ENCODE assay signal across 9 cellular contexts in the genomic region with DNA sequence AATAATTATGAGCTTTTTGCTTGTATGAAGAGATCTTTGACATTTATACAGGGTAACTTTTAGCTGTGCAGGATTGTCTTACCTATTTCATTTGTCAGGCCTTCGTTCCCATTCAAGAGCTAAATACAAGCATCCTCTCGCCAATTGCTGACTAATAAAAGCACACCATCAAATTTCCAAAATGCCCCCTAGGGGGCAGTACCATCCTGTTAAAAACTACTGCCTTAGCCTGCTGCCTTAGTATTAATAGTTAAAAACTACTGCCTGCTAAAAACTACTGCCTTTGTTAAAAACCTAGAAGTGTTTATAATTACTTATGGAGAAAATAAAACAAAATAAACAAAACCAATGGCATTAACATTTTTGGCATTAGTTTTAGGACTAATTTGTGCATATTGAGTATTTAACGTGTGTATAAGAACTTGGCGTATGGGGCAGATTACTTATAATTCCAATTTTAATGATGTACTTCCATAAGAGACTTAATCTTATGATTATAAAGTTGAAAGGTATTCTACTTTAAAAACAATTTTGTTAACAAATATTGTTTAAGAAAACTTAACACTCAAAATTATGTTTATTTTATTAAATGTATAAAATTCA. TPM values are rescaled to one million over a fixed set of nuclear protein-coding genes. Genes with fewer than 3 reads are reported as not detected.
DNase-seq lines count a peak whose midpoint lies in the region; ATAC-seq and TF ChIP-seq lines count a peak whose summit lies in the region.
"Had no signal": no experiment of that assay in that cellular context is flagged by ENCODE, and none has a peak within 500 bp of the region (broad histone marks: within the 10 kb centered on the region; RNA-seq: fewer than 3 reads in every experiment).

No MANE protein-coding gene starts in this region.

- no peak overlapping the region for H3K27ac Mint-ChIP-seq in activated CD4-positive, alpha-beta T cell treated with anti-CD3 and anti-CD28 coated beads, Interleukin-2, amount 10 ng/mL, durations not matched to agents 7 days and 5 days
- H3K27ac Mint-ChIP-seq in endothelial cell (ENCODE audit: unreplicated experiment) = no peak overlapping the region
- H3K27ac Mint-ChIP-seq: activated naive CD8-positive, alpha-beta T cell treated with anti-CD3 and anti-CD28 coated beads, Interleukin-2, amount 10 ng/mL, durations not matched to agents 7 days and 5 days had no signal

- H2AFZ ChIP-seq in neural cell (ENCODE audit: low read depth, low read length) = no peak overlapping the region

- no peak overlapping the region for H3K9ac ChIP-seq in neural cell (ENCODE audit: low read length)

- peak; percentile 75 for DNase-seq in DMS53 (lab: John Stamatoyannopoulos, UW)
- peak; percentile 61 to 84 for DNase-seq in NCI-H526 (lab: John Stamatoyannopoulos, UW)
- DNase-seq in activated CD4-positive, alpha-beta T cell treated with anti-CD3 and anti-CD28 coated beads, Interleukin-2, amount 10 ng/mL, durations not matched to agents 7 days and 5 days = peak; percentile 79
- peak; percentile 66 for DNase-seq in endothelial cell (ENCODE audit: low spot score)
- peak in 1 of 2 donors; percentile 62 for DNase-seq in uterus
- no peak for DNase-seq in GDM1 (lab: John Stamatoyannopoulos, UW)
- DNase-seq: activated naive CD8-positive, alpha-beta T cell treated with anti-CD3 and anti-CD28 coated beads, Interleukin-2, amount 10 ng/mL, durations not matched to agents 7 days and 5 days had no signal

- H3K27me3 ChIP-seq in neural cell (ENCODE audit: insufficient read depth, low read depth, low read length) (no peaks in the 10 kb centered on the region), uterus (no peaks in the 10 kb centered on the region)

- no peak for TF ChIP-seq EP300 in neural cell (conservative IDR thresholded peaks at IDR 0.05; ENCODE audit: poor library complexity, severe bottlenecking)

- ATAC-seq in HG02938 (IDR thresholded peaks at IDR 0.05; ENCODE audit: unreplicated experiment) = peak; percentile 50

- peaks cover 10% of the 10 kb centered on the region for H3K9me3 Mint-ChIP-seq in activated CD4-positive, alpha-beta T cell treated with anti-CD3 and anti-CD28 coated beads, Interleukin-2, amount 10 ng/mL, durations not matched to agents 7 days and 5 days
- no peaks in the 10 kb centered on the region for H3K9me3 Mint-ChIP-seq in endothelial cell (ENCODE audit: unreplicated experiment)

- TF ChIP-seq RAD21 in neural cell (conservative IDR thresholded peaks at IDR 0.05) = peak; percentile 87

- peaks cover 0 to 3% of the 10 kb centered on the region in 2 donors for H3K4me1 ChIP-seq in uterus

- H4K20me1 ChIP-seq in neural cell (ENCODE audit: insufficient read depth) = no peaks in the 10 kb centered on the region

- H3K36me3 ChIP-seq in neural cell (ENCODE audit: insufficient read depth, low read length) (no peaks in the 10 kb centered on the region), uterus (no peaks in the 10 kb centered on the region)

- no peaks in the 10 kb centered on the region for H3K79me2 ChIP-seq in neural cell (replicated peaks; ENCODE audit: insufficient read depth, low read length)

- H3K4me3 ChIP-seq in neural cell (ENCODE audit: low read length) (no peak overlapping the region), uterus (no peak overlapping the region)

- intact Hi-C loops in uterus (cut with DNase I; ENCODE audit: low total_unique reads) = no loop called here

- H3K4me2 ChIP-seq in neural cell (ENCODE audit: low read length) = no peak overlapping the region

- TF ChIP-seq POLR2A in uterus (IDR thresholded peaks at IDR 0.05) = no peak

- TF ChIP-seq CTCF in endothelial cell (IDR thresholded peaks at IDR 0.05; ENCODE audit: unreplicated experiment) = peak; percentile 97
- TF ChIP-seq CTCF in neural cell (IDR thresholded peaks at IDR 0.05; ENCODE audit: poor library complexity, severe bottlenecking) = peak; percentile 87
- peak; percentile 66 to 76 (median 72) for TF ChIP-seq CTCF in uterus (IDR thresholded peaks at IDR 0.05)

- peaks cover 31% of the 10 kb centered on the region for H3K27me3 Mint-ChIP-seq in activated CD4-positive, alpha-beta T cell treated with anti-CD3 and anti-CD28 coated beads, Interleukin-2, amount 10 ng/mL, durations not matched to agents 7 days and 5 days
- peaks cover 1% of the 10 kb centered on the region for H3K27me3 Mint-ChIP-seq in endothelial cell (ENCODE audit: unreplicated experiment)

- H3F3A ChIP-seq in neural cell (ENCODE audit: insufficient read depth, low read length, poor library complexity, severe bottlenecking) = no peaks in the 10 kb centered on the region

- CTCF ChIA-PET in activated CD4-positive, alpha-beta T cell treated with anti-CD3 and anti-CD28 coated beads, Interleukin-2, amount 10 ng/mL, durations not matched to agents 7 days and 5 days (lab: Charles Lee) = interaction anchor here (0.6 to 1.9 kb wide), 11 partner anchors 10 to 903 kb away, joined by 3 to 10 read pairs (median 3); a partner anchor contains a TSS

- H3K9me3 ChIP-seq in neural cell (ENCODE audit: low read length) (no peaks in the 10 kb centered on the region), uterus (no peaks in the 10 kb centered on the region)

- peaks cover 37% of the 10 kb centered on the region for H3K4me1 Mint-ChIP-seq in activated CD4-positive, alpha-beta T cell treated with anti-CD3 and anti-CD28 coated beads, Interleukin-2, amount 10 ng/mL, durations not matched to agents 7 days and 5 days
- H3K4me1 Mint-ChIP-seq in endothelial cell (ENCODE audit: unreplicated experiment) = peaks cover 8% of the 10 kb centered on the region

- no peaks in the 10 kb centered on the region for H3K9me2 ChIP-seq in neural cell (ENCODE audit: insufficient read depth, low read length)

- POLR2A ChIA-PET in activated CD4-positive, alpha-beta T cell treated with anti-CD3 and anti-CD28 coated beads, Interleukin-2, amount 10 ng/mL, durations not matched to agents 7 days and 5 days (lab: Charles Lee) = no interaction called here

- H3K27ac ChIP-seq in neural cell (ENCODE audit: low read length) (no peak overlapping the region), uterus (no peak overlapping the region)

- no peaks in the 10 kb centered on the region for H3K36me3 Mint-ChIP-seq in activated CD4-positive, alpha-beta T cell treated with anti-CD3 and anti-CD28 coated beads, Interleukin-2, amount 10 ng/mL, durations not matched to agents 7 days and 5 days (ENCODE audit: low read depth)
- H3K36me3 Mint-ChIP-seq in endothelial cell (ENCODE audit: low read depth, unreplicated experiment) = no peaks in the 10 kb centered on the region
- H3K36me3 Mint-ChIP-seq: activated naive CD8-positive, alpha-beta T cell treated with anti-CD3 and anti-CD28 coated beads, Interleukin-2, amount 10 ng/mL, durations not matched to agents 7 days and 5 days had no signal

- no peak overlapping the region for H3K4me3 Mint-ChIP-seq in activated CD4-positive, alpha-beta T cell treated with anti-CD3 and anti-CD28 coated beads, Interleukin-2, amount 10 ng/mL, durations not matched to agents 7 days and 5 days
- no peak overlapping the region for H3K4me3 Mint-ChIP-seq in endothelial cell (ENCODE audit: unreplicated experiment)
- H3K4me3 Mint-ChIP-seq: activated naive CD8-positive, alpha-beta T cell treated with anti-CD3 and anti-CD28 coated beads, Interleukin-2, amount 10 ng/mL, durations not matched to agents 7 days and 5 days had no signal

TF ChIP-seq in neural cell, 6 proteins besides CTCF, POLR2A, EP300 and RAD21 (continues in another document):
- TF ChIP-seq TAF1 (IDR thresholded peaks at IDR 0.05; ENCODE audit: low read depth) (no peak), SMC3 (conservative IDR thresholded peaks at IDR 0.05; ENCODE audit: poor library complexity) (peak; percentile 84), MXI1 (conservative IDR thresholded peaks at IDR 0.05; ENCODE audit: poor library complexity, severe bottlenecking) (no peak)

RNA-seq across cellular contexts. Expression of a gene that starts 3.0 kb away (rescaled TPM):
- total RNA-seq in activated CD4-positive, alpha-beta T cell treated with anti-CD3 and anti-CD28 coated beads, Interleukin-2, amount 10 ng/mL, durations not matched to agents 7 days and 5 days = 10 to 100 TPM; 76.0 to 91.3 TPM
- 23.7 TPM for total RNA-seq in endothelial cell (ENCODE audit: unreplicated experiment)
- 15.3 and 23.7 TPM in 2 replicates for polyA plus RNA-seq in neural cell
- polyA minus RNA-seq in neural cell = 2.2 TPM in 2 replicates
- 100 to 1,000 TPM in 1 of 4 donors, 10 to 100 TPM in 3; 14.3 to 111 (median 45.0) TPM for total RNA-seq in uterus

RNA-seq across cellular contexts. Expression of a gene that starts 21.9 kb away (rescaled TPM):
- 100 to 1,000 TPM; 158 to 193 TPM for total RNA-seq in activated CD4-positive, alpha-beta T cell treated with anti-CD3 and anti-CD28 coated beads, Interleukin-2, amount 10 ng/mL, durations not matched to agents 7 days and 5 days
- total RNA-seq in endothelial cell (ENCODE audit: unreplicated experiment) (3.8 TPM), uterus (100 to 1,000 TPM in 2 of 4 donors, 10 to 100 TPM in 1, 1 to 10 TPM in 1; 5.6 to 390 (median 196) TPM)
- 2.2 and 5.6 TPM in 2 replicates for polyA plus RNA-seq in neural cell
- 0.35 and 2.2 TPM in 2 replicates for polyA minus RNA-seq in neural cell

RNA-seq across cellular contexts. Expression of a gene that starts 41.7 kb away (rescaled TPM):
- total RNA-seq in activated CD4-positive, alpha-beta T cell treated with anti-CD3 and anti-CD28 coated beads, Interleukin-2, amount 10 ng/mL, durations not matched to agents 7 days and 5 days = 1 to 10 TPM; 3.0 to 3.7 TPM
- total RNA-seq in endothelial cell (ENCODE audit: unreplicated experiment) (0.18 TPM), uterus (1 to 10 TPM in 3 of 4 donors, under 1 TPM in 1; 0.59 to 4.1 (median 2.0) TPM)
- 4.8 and 5.9 TPM in 2 replicates for polyA plus RNA-seq in neural cell
- polyA minus RNA-seq in neural cell = 7.8 and 10.3 TPM in 2 replicates

RNA-seq across cellular contexts. Expression of a gene that starts 51.3 kb away (rescaled TPM):
- 10 to 100 TPM; 31.6 to 42.1 TPM for total RNA-seq in activated CD4-positive, alpha-beta T cell treated with anti-CD3 and anti-CD28 coated beads, Interleukin-2, amount 10 ng/mL, durations not matched to agents 7 days and 5 days
- 33.5 TPM for total RNA-seq in endothelial cell (ENCODE audit: unreplicated experiment)
- 37.9 and 45.6 TPM in 2 replicates for polyA plus RNA-seq in neural cell
- 9.6 and 10.5 TPM in 2 replicates for polyA minus RNA-seq in neural cell
- 10 to 100 TPM in 2 of 4 donors, 1 to 10 TPM in 2; 7.1 to 32.8 (median 14.3) TPM for total RNA-seq in uterus

RNA-seq across cellular contexts. Expression of a gene that starts 51.4 kb away (rescaled TPM):
- total RNA-seq in activated CD4-positive, alpha-beta T cell treated with anti-CD3 and anti-CD28 coated beads, Interleukin-2, amount 10 ng/mL, durations not matched to agents 7 days and 5 days = 100 to 1,000 TPM; 187 to 211 TPM
- total RNA-seq in endothelial cell (ENCODE audit: unreplicated experiment) = 89.6 TPM
- polyA plus RNA-seq in neural cell = 158 and 177 TPM in 2 replicates
- 168 and 198 TPM in 2 replicates for polyA minus RNA-seq in neural cell
- total RNA-seq in uterus = 100 to 1,000 TPM in 3 of 4 donors, 10 to 100 TPM in 1; 55.6 to 223 (median 116) TPM
